8 cellular contexts compared by ENCODE assay signal in genomic region chr3:19885468-19885867, GRCh38. TPM values are rescaled to one million over a fixed set of nuclear protein-coding genes. Genes with fewer than 3 reads are reported as not detected.
DNase-seq lines count a peak whose midpoint lies in the region; ATAC-seq and TF ChIP-seq lines count a peak whose summit lies in the region.

No MANE protein-coding gene starts in this region.

- TF ChIP-seq EP300 in upper lobe of left lung (IDR thresholded peaks at IDR 0.05) (no peak), suprapubic skin (IDR thresholded peaks at IDR 0.05) (no peak)

- H3K27me3 ChIP-seq in upper lobe of left lung: no peaks in the 10 kb centered on the region
- no peaks in the 10 kb centered on the region for H3K27me3 ChIP-seq in suprapubic skin

- TF ChIP-seq CTCF in GM12874 (IDR thresholded peaks at IDR 0.05; ENCODE audit: insufficient read depth, low read depth, low read length): peak; percentile 36; the same call in 1 of the 2 replicates
- TF ChIP-seq CTCF in upper lobe of left lung (IDR thresholded peaks at IDR 0.05): peak; percentile 26 to 53 (median 44)
- TF ChIP-seq CTCF in suprapubic skin (IDR thresholded peaks at IDR 0.05): peak in 1 of 2 donors; percentile 32

- H3K4me1 ChIP-seq in upper lobe of left lung (peaks cover 20 to 24% (median 22%) of the 10 kb centered on the region in 4 donors), suprapubic skin (peaks cover 15% of the 10 kb centered on the region)

- ATAC-seq in upper lobe of left lung (ENCODE audit: low FRiP score in 2 of 2) (peak in 1 of 2 donors; percentile 66), HG03432 (IDR thresholded peaks at IDR 0.05; ENCODE audit: unreplicated experiment) (no peak)

- DNase-seq in AG20443 (ENCODE audit: low spot score) (peak; percentile 58), LHCN-M2 (ENCODE audit: low read depth) (peak; percentile 33), iPS-NIHi11 (ENCODE audit: low spot score) (peak; percentile 78), upper lobe of left lung (no peak), suprapubic skin (ENCODE audit: low spot score in 2 of 2) (no peak)
- DNase-seq in activated CD4-positive, alpha-beta T cell treated with anti-CD3 and anti-CD28 coated beads, Interleukin-2, amount 50 U/mL, for 48 hours: peak; percentile 3 to 5

- no peak overlapping the region for H3K4me3 ChIP-seq in upper lobe of left lung
- no peak overlapping the region for H3K4me3 ChIP-seq in suprapubic skin

- H3K27ac ChIP-seq in upper lobe of left lung (peak overlapping the region in 1 of 4 donors; percentile 46), suprapubic skin (no peak overlapping the region)

- H3K9me3 ChIP-seq in upper lobe of left lung: no peaks in the 10 kb centered on the region
- no peaks in the 10 kb centered on the region for H3K9me3 ChIP-seq in suprapubic skin

- 25 to 40% methylated on average over 5 of the region's 5 CpGs for WGBS in upper lobe of left lung, 2 donors
- 52% methylated on average over 5 of the region's 5 CpGs for WGBS in suprapubic skin

- H3K36me3 ChIP-seq in upper lobe of left lung (no peaks in the 10 kb centered on the region), suprapubic skin (no peaks in the 10 kb centered on the region)

- TF ChIP-seq POLR2A in upper lobe of left lung (IDR thresholded peaks at IDR 0.05) (no peak), suprapubic skin (IDR thresholded peaks at IDR 0.05) (no peak)

RNA-seq across cellular contexts. Expression of gene EFHB, which starts 48.5 kb away (rescaled TPM):
- 0.13 and 0.34 TPM in 2 replicates for total RNA-seq in LHCN-M2 (2014; rRNA removed)
- 1.6 TPM for polyA plus RNA-seq in LHCN-M2 (2012)
- total RNA-seq in upper lobe of left lung: 10 to 100 TPM in 2 of 6 donors, 1 to 10 TPM in 2, under 1 TPM in 2; 0.17 to 15.7 (median 2.9) TPM
- 1 to 10 TPM in 2 of 4 donors, under 1 TPM in 1, not detected in 1; 0.89 to 2.4 (median 1.8) TPM for total RNA-seq in suprapubic skin

Comparison
In these comparisons a context has a peak if more than half of its experiments do, and no peak if none do; other contexts are left out.
1. DNase-seq: peak in AG20443 (single experiment), LHCN-M2 (single experiment), activated CD4-positive, alpha-beta T cell treated with anti-CD3 and anti-CD28 coated beads, Interleukin-2, amount 50 U/mL, for 48 hours (2 of 2) and iPS-NIHi11 (single experiment); none in upper lobe of left lung (0 of 2) and suprapubic skin (0 of 2).